ENCODE assay signal across 11 cellular contexts in genomic region chr9:113853333-113853732, GRCh38. TPM values are rescaled to one million over a fixed set of nuclear protein-coding genes. Genes with fewer than 3 reads are reported as not detected.
DNase-seq lines count a peak whose midpoint lies in the region; ATAC-seq and TF ChIP-seq lines count a peak whose summit lies in the region.
"Had no signal": no experiment of that assay in that cellular context is flagged by ENCODE, and none has a peak within 500 bp of the region (broad histone marks: within the 10 kb centered on the region; RNA-seq: fewer than 3 reads in every experiment).

No MANE protein-coding gene starts in this region.

- DNase-seq in SIG-M5 treated with dmso at 0.1 percent for 504 hours (lab: John Stamatoyannopoulos, UW; ENCODE audit: unreplicated experiment) = peak; percentile 13
- no peak for DNase-seq in SIG-M5 (lab: John Stamatoyannopoulos, UW)
- peak; percentile 24 for DNase-seq in OCI-LY7 (ENCODE audit: low spot score)
- peak; percentile 24 for DNase-seq in fibroblast of mammary gland (ENCODE audit: low read depth)
- no peak for DNase-seq in smooth muscle cell (lab: John Stamatoyannopoulos, UW; ENCODE audit: unreplicated experiment)
- DNase-seq in foreskin melanocyte = no peak
- DNase-seq in right atrium auricular region (ENCODE audit: low spot score) = no peak
- DNase-seq: activated CD8-positive, alpha-beta memory T cell treated with anti-CD3 and anti-CD28 coated beads, Interleukin-2, amount 50 U/mL, for 4 hours; CD8-positive, alpha-beta T cell; effector CD8-positive, alpha-beta T cell had no signal

- 55% methylated on average over 2 of the region's 2 CpGs for WGBS in smooth muscle cell (ENCODE audit: low lambda C conversion rate)

- POLR2A ChIA-PET in OCI-LY7 (lab: Charles Lee) = interaction anchor here (0.7 kb wide), 1 partner anchor 25 kb away, joined by 3 read pairs; no protein-coding TSS in a partner anchor

- H3K9me3 ChIP-seq in OCI-LY7 (ENCODE audit: low read length) (0 out of 2 replicates have a peak, but pooled peaks cover 11% of the 10 kb centered on the region), smooth muscle cell (replicated peaks; ENCODE audit: low read depth) (no peaks in the 10 kb centered on the region), right atrium auricular region (peaks cover 0 to 16% of the 10 kb centered on the region in 2 donors)

- H3F3A ChIP-seq in smooth muscle cell (ENCODE audit: low read depth) = no peaks in the 10 kb centered on the region

- BruUV-seq in OCI-LY7 (replicated peaks; lab: Mats Ljungman, UMichigan) = no TSS peak

- H3K4me2 ChIP-seq in OCI-LY7 (ENCODE audit: low read length) = no peak overlapping the region
- H3K4me2 ChIP-seq in smooth muscle cell = no peak overlapping the region

- H3K9ac ChIP-seq in smooth muscle cell (ENCODE audit: low read depth) = no peak overlapping the region

- no peak for ATAC-seq in HG03354 (IDR thresholded peaks at IDR 0.05; ENCODE audit: poor library complexity, severe bottlenecking, unreplicated experiment)
- ATAC-seq: CD8-positive, alpha-beta T cell had no signal

- intact Hi-C loops in OCI-LY7 (cut with micrococcal nuclease; ENCODE audit: unreplicated experiment) = no loop called here

- H3K36me3 ChIP-seq in OCI-LY7 (ENCODE audit: insufficient read depth, low read length) (no peaks in the 10 kb centered on the region), smooth muscle cell (ENCODE audit: low read depth) (no peaks in the 10 kb centered on the region), right atrium auricular region (no peaks in the 10 kb centered on the region)

- H2AFZ ChIP-seq in OCI-LY7 (ENCODE audit: low read length) (no peak overlapping the region), smooth muscle cell (ENCODE audit: low read depth) (no peak overlapping the region)

- H3K9me2 ChIP-seq in OCI-LY7 (ENCODE audit: insufficient read depth, low read length) = no peaks in the 10 kb centered on the region

- H3K27me3 ChIP-seq in smooth muscle cell (ENCODE audit: low read depth) = no peaks in the 10 kb centered on the region
- no peaks in the 10 kb centered on the region for H3K27me3 ChIP-seq in right atrium auricular region

- H3K27ac ChIP-seq in OCI-LY7 (ENCODE audit: low read depth, low read length, poor library complexity, severe bottlenecking) = no peak overlapping the region
- no peak overlapping the region for H3K27ac ChIP-seq in smooth muscle cell (ENCODE audit: low read depth)
- no peak overlapping the region for H3K27ac ChIP-seq in right atrium auricular region

- H3K4me3 ChIP-seq in OCI-LY7 (ENCODE audit: low read depth, low read length, poor library complexity, severe bottlenecking) (no peak overlapping the region), fibroblast of mammary gland (ENCODE audit: control insufficient read depth, low read depth, low read length) (no peak overlapping the region), smooth muscle cell (no peak overlapping the region), right atrium auricular region (no peak overlapping the region)

- H3K4me1 ChIP-seq in OCI-LY7 (ENCODE audit: insufficient read depth, low read length, poor library complexity, severe bottlenecking) (no peaks in the 10 kb centered on the region), smooth muscle cell (ENCODE audit: low read depth) (no peaks in the 10 kb centered on the region), right atrium auricular region (no peaks in the 10 kb centered on the region)

- TF ChIP-seq CTCF in OCI-LY7 (conservative IDR thresholded peaks at IDR 0.05; ENCODE audit: low read length) (peak; percentile 71), fibroblast of mammary gland (conservative IDR thresholded peaks at IDR 0.05; ENCODE audit: control insufficient read depth, insufficient read depth, low read depth, low read length) (peak; percentile 57), smooth muscle cell (IDR thresholded peaks at IDR 0.05; ENCODE audit: borderline replicate concordance, insufficient read depth, poor library complexity, severe bottlenecking) (peak; percentile 15), right atrium auricular region (IDR thresholded peaks at IDR 0.05) (peak in 1 of 2 donors; percentile 43)

- CTCF ChIA-PET in OCI-LY7 (lab: Charles Lee; ENCODE audit: unreplicated experiment) = no interaction called here

- H4K20me1 ChIP-seq in OCI-LY7 (ENCODE audit: insufficient read depth, low read length) = no peaks in the 10 kb centered on the region
- H4K20me1 ChIP-seq in smooth muscle cell (ENCODE audit: low read depth) = no peaks in the 10 kb centered on the region

- no peaks in the 10 kb centered on the region for H3K79me2 ChIP-seq in OCI-LY7 (ENCODE audit: insufficient read depth, low read depth, low read length)
- no peaks in the 10 kb centered on the region for H3K79me2 ChIP-seq in smooth muscle cell (ENCODE audit: low read depth)

RNA-seq across cellular contexts. Expression of gene ZNF618, which starts 22.8 kb away (rescaled TPM):
- total RNA-seq in OCI-LY7 (2014; rRNA removed; shearing (Covaris generic)) = not detected in 2 replicates
- total RNA-seq in OCI-LY7 (2022) (not detected in 2 replicates), smooth muscle cell (7.7 and 9.9 TPM in 2 replicates), right atrium auricular region (1 to 10 TPM; 1.4 to 3.0 TPM)
- polyA plus RNA-seq in smooth muscle cell = 17.4 and 19.5 TPM in 2 replicates

Comparison
In these comparisons a context has a peak if more than half of its experiments do, and no peak if none do; other contexts are left out.
1. DNase-seq: peak in SIG-M5 treated with dmso at 0.1 percent for 504 hours (single experiment), OCI-LY7 (single experiment) and fibroblast of mammary gland (single experiment); none in SIG-M5 (single experiment), smooth muscle cell (single experiment), foreskin melanocyte (single experiment) and right atrium auricular region (single experiment).